In genomic region chrX:41233988-41234387, GRCh38 we compare ENCODE assay signal across 30 cellular contexts.
"Had no signal": no experiment of that assay in that cellular context is flagged by ENCODE, and none has a peak within 500 bp of the region (broad histone marks: within the 10 kb centered on the region; RNA-seq: fewer than 3 reads in every experiment).

No MANE protein-coding gene starts in this region.

- H3K4me2 ChIP-seq: neural progenitor cell had no signal

- H3K9me3 Mint-ChIP-seq: immature natural killer cell; naive B cell; natural killer cell; neural progenitor cell; stimulated activated naive B cell treated with anti-CD40 and anti-IgM and Interleukin-4, amounts not matched to agents 10 μg/mL and 1 μg/mL and 100 μg/mL, for 72 hours had no signal

- H3K27me3 ChIP-seq: neural progenitor cell, neutrophil, ovary, right atrium auricular region, testis, thyroid gland, transverse colon, upper lobe of right lung had no signal

- H3K4me1 ChIP-seq: lower lobe of right lung, neural progenitor cell, right atrium auricular region, stomach, testis, thyroid gland, transverse colon, upper lobe of right lung had no signal

- H3K9me3 ChIP-seq: lower lobe of right lung, neutrophil, ovary, right atrium auricular region, stomach, testis, thyroid gland, transverse colon, upper lobe of right lung had no signal

- H3K9ac ChIP-seq: neural progenitor cell had no signal

- H2AFZ ChIP-seq: neural progenitor cell had no signal

- H3K4me1 Mint-ChIP-seq: natural killer cell, nephron progenitor cell, neural progenitor cell had no signal

- H3K27ac Mint-ChIP-seq: mesothelial cell of epicardium, nephron progenitor cell, neural progenitor cell, progenitor cell of endocrine pancreas had no signal

- H3K27me3 Mint-ChIP-seq: naive B cell; progenitor cell of endocrine pancreas; stimulated activated naive B cell treated with anti-CD40 and anti-IgM and Interleukin-4, amounts not matched to agents 10 μg/mL and 1 μg/mL and 100 μg/mL, for 72 hours had no signal

- FAIRE-seq: islet of Langerhans, urothelium cell line had no signal

- H3K4me3 ChIP-seq: lower lobe of right lung, neural progenitor cell, ovary, right atrium auricular region, skin epidermis, stomach, testis, thyroid gland, transverse colon, upper lobe of right lung had no signal

- H3K4me3 Mint-ChIP-seq: immature natural killer cell, mesothelial cell of epicardium, natural killer cell, nephron progenitor cell, neural progenitor cell had no signal

- ATAC-seq: left ventricle myocardium superior; lower lobe of right lung; natural killer cell; sciatic nerve; stimulated activated naive B cell treated with anti-CD40 and anti-IgM and Interleukin-4, amounts not matched to agents 10 μg/mL and 1 μg/mL and 100 μg/mL, for 72 hours; stimulated activated naive CD8-positive, alpha-beta T cell treated with anti-CD3 and anti-CD28 coated beads, Interleukin-15, Interleukin-2, amounts not matched to agents 100 U/mL and 50 U/mL, for 24 hours; upper lobe of right lung had no signal

- DNase-seq: hypothalamus; immature natural killer cell; left ventricle myocardium superior; lower lobe of right lung; mesendoderm; naive B cell; natural killer cell; nephron progenitor cell; occipital lobe; ovary; stimulated activated CD4-positive, alpha-beta T cell treated with anti-CD3 and anti-CD28 coated beads, Interleukin-12 subunit alpha, Interleukin-12 subunit beta, amount 100 ng/mL, for 4 hours; stimulated activated CD4-positive, alpha-beta T cell treated with anti-CD3 and anti-CD28 coated beads, Interleukin-15, amount 100 ng/mL, for 24 hours; stimulated activated CD4-positive, alpha-beta T cell treated with anti-CD3 and anti-CD28 coated beads, Interleukin-2, amount 100 ng/mL, for 24 hours; stimulated activated CD4-positive, alpha-beta T cell treated with anti-CD3 and anti-CD28 coated beads, Interleukin-4, amount 100 ng/mL, for 1 hour; stimulated activated naive B cell treated with anti-CD40 and anti-IgM and Interleukin-4, amounts not matched to agents 10 μg/mL and 1 μg/mL and 100 μg/mL, for 72 hours; stimulated activated naive CD8-positive, alpha-beta T cell treated with anti-CD3 and anti-CD28 coated beads, Interleukin-15, Interleukin-2, amounts not matched to agents 100 U/mL and 50 U/mL, for 24 hours; stomach; testis; thyroid gland; transverse colon; upper lobe of right lung had no signal

- H3K27ac ChIP-seq: lower lobe of right lung, neural progenitor cell, ovary, right atrium auricular region, skin epidermis, stomach, testis, thyroid gland, transverse colon, upper lobe of right lung had no signal

- H3K36me3 ChIP-seq: ovary had no signal
